ENCODE assay signal across 3 cellular contexts in the genomic region with DNA sequence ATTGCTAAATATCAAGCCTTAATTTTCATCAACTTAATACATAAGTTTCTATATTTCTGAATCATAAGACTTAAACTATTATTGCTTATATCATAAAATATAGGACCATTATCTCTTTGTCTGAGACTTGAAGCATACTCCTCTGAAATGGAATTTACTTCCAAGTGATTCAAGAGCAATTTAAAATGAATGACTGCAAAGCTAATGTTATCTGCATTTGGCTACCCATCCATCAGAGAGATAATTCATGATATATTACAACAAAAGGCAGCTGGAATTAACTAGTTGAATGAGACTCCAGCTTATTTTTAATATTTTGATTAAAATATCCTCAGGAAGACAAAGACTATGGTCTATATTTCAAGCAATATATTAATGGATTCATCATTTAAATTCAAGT.
TF ChIP-seq lines count a peak whose summit lies in the region.

No MANE protein-coding gene starts in this region.

TF ChIP-seq in SK-N-SH treated with all-trans-retinoic acid at 6 μM for 48 hours, 23 proteins besides CTCF, POLR2A, EP300 and RAD21 (continued from another document):
- TF ChIP-seq, protein P1, sequence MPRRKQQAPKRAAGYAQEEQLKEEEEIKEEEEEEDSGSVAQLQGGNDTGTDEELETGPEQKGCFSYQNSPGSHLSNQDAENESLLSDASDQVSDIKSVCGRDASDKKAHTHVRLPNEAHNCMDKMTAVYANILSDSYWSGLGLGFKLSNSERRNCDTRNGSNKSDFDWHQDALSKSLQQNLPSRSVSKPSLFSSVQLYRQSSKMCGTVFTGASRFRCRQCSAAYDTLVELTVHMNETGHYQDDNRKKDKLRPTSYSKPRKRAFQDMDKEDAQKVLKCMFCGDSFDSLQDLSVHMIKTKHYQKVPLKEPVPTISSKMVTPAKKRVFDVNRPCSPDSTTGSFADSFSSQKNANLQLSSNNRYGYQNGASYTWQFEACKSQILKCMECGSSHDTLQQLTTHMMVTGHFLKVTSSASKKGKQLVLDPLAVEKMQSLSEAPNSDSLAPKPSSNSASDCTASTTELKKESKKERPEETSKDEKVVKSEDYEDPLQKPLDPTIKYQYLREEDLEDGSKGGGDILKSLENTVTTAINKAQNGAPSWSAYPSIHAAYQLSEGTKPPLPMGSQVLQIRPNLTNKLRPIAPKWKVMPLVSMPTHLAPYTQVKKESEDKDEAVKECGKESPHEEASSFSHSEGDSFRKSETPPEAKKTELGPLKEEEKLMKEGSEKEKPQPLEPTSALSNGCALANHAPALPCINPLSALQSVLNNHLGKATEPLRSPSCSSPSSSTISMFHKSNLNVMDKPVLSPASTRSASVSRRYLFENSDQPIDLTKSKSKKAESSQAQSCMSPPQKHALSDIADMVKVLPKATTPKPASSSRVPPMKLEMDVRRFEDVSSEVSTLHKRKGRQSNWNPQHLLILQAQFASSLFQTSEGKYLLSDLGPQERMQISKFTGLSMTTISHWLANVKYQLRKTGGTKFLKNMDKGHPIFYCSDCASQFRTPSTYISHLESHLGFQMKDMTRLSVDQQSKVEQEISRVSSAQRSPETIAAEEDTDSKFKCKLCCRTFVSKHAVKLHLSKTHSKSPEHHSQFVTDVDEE (CRISPR knock-in tag; IDR thresholded peaks at IDR 0.05): no peak
- TF ChIP-seq RARB (CRISPR knock-in tag; IDR thresholded peaks at IDR 0.05) (no peak), ZNF70 (CRISPR knock-in tag; IDR thresholded peaks at IDR 0.05) (no peak), BACH2 (CRISPR knock-in tag; IDR thresholded peaks at IDR 0.05; ENCODE audit: borderline replicate concordance) (no peak), ZFP30 (CRISPR knock-in tag; IDR thresholded peaks at IDR 0.05) (no peak), ISL1 (CRISPR knock-in tag; IDR thresholded peaks at IDR 0.05) (peak; percentile 85)
- TF ChIP-seq, protein P2, sequence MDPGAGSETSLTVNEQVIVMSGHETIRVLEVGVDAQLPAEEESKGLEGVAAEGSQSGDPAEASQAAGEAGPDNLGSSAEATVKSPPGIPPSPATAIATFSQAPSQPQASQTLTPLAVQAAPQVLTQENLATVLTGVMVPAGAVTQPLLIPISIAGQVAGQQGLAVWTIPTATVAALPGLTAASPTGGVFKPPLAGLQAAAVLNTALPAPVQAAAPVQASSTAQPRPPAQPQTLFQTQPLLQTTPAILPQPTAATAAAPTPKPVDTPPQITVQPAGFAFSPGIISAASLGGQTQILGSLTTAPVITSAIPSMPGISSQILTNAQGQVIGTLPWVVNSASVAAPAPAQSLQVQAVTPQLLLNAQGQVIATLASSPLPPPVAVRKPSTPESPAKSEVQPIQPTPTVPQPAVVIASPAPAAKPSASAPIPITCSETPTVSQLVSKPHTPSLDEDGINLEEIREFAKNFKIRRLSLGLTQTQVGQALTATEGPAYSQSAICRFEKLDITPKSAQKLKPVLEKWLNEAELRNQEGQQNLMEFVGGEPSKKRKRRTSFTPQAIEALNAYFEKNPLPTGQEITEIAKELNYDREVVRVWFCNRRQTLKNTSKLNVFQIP (CRISPR knock-in tag; IDR thresholded peaks at IDR 0.05; ENCODE audit: borderline replicate concordance, low read depth): 0 out of 2 replicates have a peak, but pooled peaks have one; percentile 63

TF ChIP-seq in SK-N-SH, 30 proteins besides CTCF, POLR2A, EP300 and RAD21 (continued from another document):
- TF ChIP-seq, protein P3, sequence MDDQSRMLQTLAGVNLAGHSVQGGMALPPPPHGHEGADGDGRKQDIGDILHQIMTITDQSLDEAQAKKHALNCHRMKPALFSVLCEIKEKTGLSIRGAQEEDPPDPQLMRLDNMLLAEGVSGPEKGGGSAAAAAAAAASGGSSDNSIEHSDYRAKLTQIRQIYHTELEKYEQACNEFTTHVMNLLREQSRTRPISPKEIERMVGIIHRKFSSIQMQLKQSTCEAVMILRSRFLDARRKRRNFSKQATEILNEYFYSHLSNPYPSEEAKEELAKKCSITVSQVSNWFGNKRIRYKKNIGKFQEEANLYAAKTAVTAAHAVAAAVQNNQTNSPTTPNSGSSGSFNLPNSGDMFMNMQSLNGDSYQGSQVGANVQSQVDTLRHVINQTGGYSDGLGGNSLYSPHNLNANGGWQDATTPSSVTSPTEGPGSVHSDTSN (IDR thresholded peaks at IDR 0.05): no peak
- TF ChIP-seq, protein P4, sequence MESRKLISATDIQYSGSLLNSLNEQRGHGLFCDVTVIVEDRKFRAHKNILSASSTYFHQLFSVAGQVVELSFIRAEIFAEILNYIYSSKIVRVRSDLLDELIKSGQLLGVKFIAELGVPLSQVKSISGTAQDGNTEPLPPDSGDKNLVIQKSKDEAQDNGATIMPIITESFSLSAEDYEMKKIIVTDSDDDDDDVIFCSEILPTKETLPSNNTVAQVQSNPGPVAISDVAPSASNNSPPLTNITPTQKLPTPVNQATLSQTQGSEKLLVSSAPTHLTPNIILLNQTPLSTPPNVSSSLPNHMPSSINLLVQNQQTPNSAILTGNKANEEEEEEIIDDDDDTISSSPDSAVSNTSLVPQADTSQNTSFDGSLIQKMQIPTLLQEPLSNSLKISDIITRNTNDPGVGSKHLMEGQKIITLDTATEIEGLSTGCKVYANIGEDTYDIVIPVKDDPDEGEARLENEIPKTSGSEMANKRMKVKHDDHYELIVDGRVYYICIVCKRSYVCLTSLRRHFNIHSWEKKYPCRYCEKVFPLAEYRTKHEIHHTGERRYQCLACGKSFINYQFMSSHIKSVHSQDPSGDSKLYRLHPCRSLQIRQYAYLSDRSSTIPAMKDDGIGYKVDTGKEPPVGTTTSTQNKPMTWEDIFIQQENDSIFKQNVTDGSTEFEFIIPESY (IDR thresholded peaks at IDR 0.05; ENCODE audit: borderline replicate concordance, low read depth): no peak
- TF ChIP-seq POLR2AphosphoS5 (IDR thresholded peaks at IDR 0.05; ENCODE audit: low read depth, low read length) (no peak), YY1 (IDR thresholded peaks at IDR 0.05; ENCODE audit: low read depth) (no peak), SIN3A (IDR thresholded peaks at IDR 0.05; ENCODE audit: borderline replicate concordance, low read depth, low read length) (no peak), ELF1 (IDR thresholded peaks at IDR 0.05) (no peak), TEAD4 (IDR thresholded peaks at IDR 0.05; ENCODE audit: borderline replicate concordance, insufficient read depth) (no peak)
- TF ChIP-seq, protein P5, sequence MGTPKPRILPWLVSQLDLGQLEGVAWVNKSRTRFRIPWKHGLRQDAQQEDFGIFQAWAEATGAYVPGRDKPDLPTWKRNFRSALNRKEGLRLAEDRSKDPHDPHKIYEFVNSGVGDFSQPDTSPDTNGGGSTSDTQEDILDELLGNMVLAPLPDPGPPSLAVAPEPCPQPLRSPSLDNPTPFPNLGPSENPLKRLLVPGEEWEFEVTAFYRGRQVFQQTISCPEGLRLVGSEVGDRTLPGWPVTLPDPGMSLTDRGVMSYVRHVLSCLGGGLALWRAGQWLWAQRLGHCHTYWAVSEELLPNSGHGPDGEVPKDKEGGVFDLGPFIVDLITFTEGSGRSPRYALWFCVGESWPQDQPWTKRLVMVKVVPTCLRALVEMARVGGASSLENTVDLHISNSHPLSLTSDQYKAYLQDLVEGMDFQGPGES (IDR thresholded peaks at IDR 0.05; ENCODE audit: low read depth, low read length): no peak
- TF ChIP-seq, protein P6, sequence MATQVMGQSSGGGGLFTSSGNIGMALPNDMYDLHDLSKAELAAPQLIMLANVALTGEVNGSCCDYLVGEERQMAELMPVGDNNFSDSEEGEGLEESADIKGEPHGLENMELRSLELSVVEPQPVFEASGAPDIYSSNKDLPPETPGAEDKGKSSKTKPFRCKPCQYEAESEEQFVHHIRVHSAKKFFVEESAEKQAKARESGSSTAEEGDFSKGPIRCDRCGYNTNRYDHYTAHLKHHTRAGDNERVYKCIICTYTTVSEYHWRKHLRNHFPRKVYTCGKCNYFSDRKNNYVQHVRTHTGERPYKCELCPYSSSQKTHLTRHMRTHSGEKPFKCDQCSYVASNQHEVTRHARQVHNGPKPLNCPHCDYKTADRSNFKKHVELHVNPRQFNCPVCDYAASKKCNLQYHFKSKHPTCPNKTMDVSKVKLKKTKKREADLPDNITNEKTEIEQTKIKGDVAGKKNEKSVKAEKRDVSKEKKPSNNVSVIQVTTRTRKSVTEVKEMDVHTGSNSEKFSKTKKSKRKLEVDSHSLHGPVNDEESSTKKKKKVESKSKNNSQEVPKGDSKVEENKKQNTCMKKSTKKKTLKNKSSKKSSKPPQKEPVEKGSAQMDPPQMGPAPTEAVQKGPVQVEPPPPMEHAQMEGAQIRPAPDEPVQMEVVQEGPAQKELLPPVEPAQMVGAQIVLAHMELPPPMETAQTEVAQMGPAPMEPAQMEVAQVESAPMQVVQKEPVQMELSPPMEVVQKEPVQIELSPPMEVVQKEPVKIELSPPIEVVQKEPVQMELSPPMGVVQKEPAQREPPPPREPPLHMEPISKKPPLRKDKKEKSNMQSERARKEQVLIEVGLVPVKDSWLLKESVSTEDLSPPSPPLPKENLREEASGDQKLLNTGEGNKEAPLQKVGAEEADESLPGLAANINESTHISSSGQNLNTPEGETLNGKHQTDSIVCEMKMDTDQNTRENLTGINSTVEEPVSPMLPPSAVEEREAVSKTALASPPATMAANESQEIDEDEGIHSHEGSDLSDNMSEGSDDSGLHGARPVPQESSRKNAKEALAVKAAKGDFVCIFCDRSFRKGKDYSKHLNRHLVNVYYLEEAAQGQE (IDR thresholded peaks at IDR 0.05; ENCODE audit: low read depth, low read length): no peak
TF ChIP-seq in SK-N-SH: peak in this region for 0.

TF ChIP-seq in neural cell, 6 proteins besides CTCF, POLR2A, EP300 and RAD21 (continued from another document):
- TF ChIP-seq, protein P6 (IDR thresholded peaks at IDR 0.05; ENCODE audit: borderline replicate concordance): no peak
- TF ChIP-seq MXI1 (conservative IDR thresholded peaks at IDR 0.05; ENCODE audit: poor library complexity, severe bottlenecking) (no peak), EZH2 (IDR thresholded peaks at IDR 0.05; ENCODE audit: borderline replicate concordance, insufficient read depth, low read length, poor library complexity, severe bottlenecking) (no peak)
TF ChIP-seq in neural cell: peak in this region for 1.
